ENCODE assay signal across 1 cellular context in the genomic region with DNA sequence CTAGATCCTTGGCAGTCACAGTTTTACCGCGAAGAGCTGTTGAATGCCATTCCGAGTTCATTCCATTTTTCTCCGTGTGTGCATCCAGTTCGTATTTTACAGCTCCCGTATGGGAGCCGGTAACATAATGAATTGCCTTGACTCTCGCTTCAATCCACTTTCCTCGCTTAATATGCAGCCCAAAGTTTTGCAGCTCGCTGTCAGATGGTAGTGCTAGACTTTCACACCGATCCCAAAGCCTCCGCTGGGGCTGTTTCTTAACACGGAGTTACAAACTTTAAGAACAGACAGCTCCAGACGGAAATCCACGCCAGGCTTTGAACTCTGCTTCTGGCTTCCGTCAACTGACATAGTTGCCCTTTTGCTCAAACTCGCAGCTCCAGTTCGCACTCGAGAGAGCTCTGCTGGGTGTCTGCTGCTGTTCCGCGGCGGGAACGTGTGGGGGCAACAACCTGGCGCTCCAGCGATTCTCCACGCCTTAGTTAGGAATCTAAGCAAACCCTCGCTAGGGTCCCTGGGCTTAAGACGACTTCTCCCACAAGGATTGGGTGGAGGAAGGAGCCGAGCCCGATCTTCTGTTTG.
TF ChIP-seq lines count a peak whose summit lies in the region.

No MANE protein-coding gene starts in this region.

TF ChIP-seq in HepG2, 621 proteins besides CTCF, POLR2A, EP300 and RAD21 (continued from another document):
- no peak for TF ChIP-seq ZNF563 (CRISPR knock-in tag; IDR thresholded peaks at IDR 0.05)
- TF ChIP-seq ZNF780A (CRISPR knock-in tag; IDR thresholded peaks at IDR 0.05) = no peak
- no peak for TF ChIP-seq SATB2 (CRISPR knock-in tag; IDR thresholded peaks at IDR 0.05)
- no peak; the same call in 1 of the 2 replicates for TF ChIP-seq ZNF34 (CRISPR knock-in tag; IDR thresholded peaks at IDR 0.05; ENCODE audit: borderline replicate concordance)
- no peak for TF ChIP-seq ZFP62 (CRISPR knock-in tag; IDR thresholded peaks at IDR 0.05)
- TF ChIP-seq, protein P1, sequence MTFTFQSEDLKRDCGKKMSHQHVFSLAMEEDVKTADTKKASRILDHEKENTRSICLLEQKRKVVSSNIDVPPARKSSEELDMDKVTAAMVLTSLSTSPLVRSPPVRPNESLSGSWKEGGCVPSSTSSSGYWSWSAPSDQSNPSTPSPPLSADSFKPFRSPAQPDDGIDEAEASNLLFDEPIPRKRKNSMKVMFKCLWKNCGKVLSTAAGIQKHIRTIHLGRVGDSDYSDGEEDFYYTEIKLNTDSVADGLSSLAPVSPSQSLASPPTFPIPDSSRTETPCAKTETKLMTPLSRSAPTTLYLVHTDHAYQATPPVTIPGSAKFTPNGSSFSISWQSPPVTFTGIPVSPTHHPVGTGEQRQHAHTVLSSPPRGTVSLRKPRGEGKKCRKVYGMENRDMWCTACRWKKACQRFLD (CRISPR knock-in tag; IDR thresholded peaks at IDR 0.05; ENCODE audit: borderline replicate concordance) = no peak
- TF ChIP-seq MED13 (CRISPR knock-in tag; IDR thresholded peaks at IDR 0.05) = no peak
- no peak for TF ChIP-seq ZNF160 (CRISPR knock-in tag; IDR thresholded peaks at IDR 0.05)
- TF ChIP-seq ARNT2 (CRISPR knock-in tag; IDR thresholded peaks at IDR 0.05; ENCODE audit: low read depth) = 0 out of 2 replicates have a peak, but pooled peaks have one; percentile 3
- TF ChIP-seq ZNF17 (CRISPR knock-in tag; IDR thresholded peaks at IDR 0.05) = no peak
- TF ChIP-seq, protein P2, sequence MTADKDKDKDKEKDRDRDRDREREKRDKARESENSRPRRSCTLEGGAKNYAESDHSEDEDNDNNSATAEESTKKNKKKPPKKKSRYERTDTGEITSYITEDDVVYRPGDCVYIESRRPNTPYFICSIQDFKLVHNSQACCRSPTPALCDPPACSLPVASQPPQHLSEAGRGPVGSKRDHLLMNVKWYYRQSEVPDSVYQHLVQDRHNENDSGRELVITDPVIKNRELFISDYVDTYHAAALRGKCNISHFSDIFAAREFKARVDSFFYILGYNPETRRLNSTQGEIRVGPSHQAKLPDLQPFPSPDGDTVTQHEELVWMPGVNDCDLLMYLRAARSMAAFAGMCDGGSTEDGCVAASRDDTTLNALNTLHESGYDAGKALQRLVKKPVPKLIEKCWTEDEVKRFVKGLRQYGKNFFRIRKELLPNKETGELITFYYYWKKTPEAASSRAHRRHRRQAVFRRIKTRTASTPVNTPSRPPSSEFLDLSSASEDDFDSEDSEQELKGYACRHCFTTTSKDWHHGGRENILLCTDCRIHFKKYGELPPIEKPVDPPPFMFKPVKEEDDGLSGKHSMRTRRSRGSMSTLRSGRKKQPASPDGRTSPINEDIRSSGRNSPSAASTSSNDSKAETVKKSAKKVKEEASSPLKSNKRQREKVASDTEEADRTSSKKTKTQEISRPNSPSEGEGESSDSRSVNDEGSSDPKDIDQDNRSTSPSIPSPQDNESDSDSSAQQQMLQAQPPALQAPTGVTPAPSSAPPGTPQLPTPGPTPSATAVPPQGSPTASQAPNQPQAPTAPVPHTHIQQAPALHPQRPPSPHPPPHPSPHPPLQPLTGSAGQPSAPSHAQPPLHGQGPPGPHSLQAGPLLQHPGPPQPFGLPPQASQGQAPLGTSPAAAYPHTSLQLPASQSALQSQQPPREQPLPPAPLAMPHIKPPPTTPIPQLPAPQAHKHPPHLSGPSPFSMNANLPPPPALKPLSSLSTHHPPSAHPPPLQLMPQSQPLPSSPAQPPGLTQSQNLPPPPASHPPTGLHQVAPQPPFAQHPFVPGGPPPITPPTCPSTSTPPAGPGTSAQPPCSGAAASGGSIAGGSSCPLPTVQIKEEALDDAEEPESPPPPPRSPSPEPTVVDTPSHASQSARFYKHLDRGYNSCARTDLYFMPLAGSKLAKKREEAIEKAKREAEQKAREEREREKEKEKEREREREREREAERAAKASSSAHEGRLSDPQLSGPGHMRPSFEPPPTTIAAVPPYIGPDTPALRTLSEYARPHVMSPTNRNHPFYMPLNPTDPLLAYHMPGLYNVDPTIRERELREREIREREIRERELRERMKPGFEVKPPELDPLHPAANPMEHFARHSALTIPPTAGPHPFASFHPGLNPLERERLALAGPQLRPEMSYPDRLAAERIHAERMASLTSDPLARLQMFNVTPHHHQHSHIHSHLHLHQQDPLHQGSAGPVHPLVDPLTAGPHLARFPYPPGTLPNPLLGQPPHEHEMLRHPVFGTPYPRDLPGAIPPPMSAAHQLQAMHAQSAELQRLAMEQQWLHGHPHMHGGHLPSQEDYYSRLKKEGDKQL (CRISPR knock-in tag; IDR thresholded peaks at IDR 0.05; ENCODE audit: low read depth) = no peak
- 0 out of 2 replicates have a peak, but pooled peaks have one; percentile 48 for TF ChIP-seq ZNF737 (CRISPR knock-in tag; IDR thresholded peaks at IDR 0.05; ENCODE audit: borderline replicate concordance)
- TF ChIP-seq CEBPB (IDR thresholded peaks at IDR 0.05; ENCODE audit: borderline replicate concordance, low read depth, low read length) = no peak
- TF ChIP-seq, protein P3, sequence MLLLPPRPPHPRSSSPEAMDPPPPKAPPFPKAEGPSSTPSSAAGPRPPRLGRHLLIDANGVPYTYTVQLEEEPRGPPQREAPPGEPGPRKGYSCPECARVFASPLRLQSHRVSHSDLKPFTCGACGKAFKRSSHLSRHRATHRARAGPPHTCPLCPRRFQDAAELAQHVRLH (CRISPR knock-in tag; IDR thresholded peaks at IDR 0.05; ENCODE audit: borderline replicate concordance, low read depth) = peak; percentile 61; the same call in 1 of the 2 replicates
- no peak for TF ChIP-seq RFX3 (CRISPR knock-in tag; IDR thresholded peaks at IDR 0.05)
- TF ChIP-seq UBTF (CRISPR knock-in tag; IDR thresholded peaks at IDR 0.05) = peak; percentile 56; the same call in 1 of the 2 replicates
- peak; percentile 31; the same call in 1 of the 2 replicates for TF ChIP-seq HOMEZ (CRISPR knock-in tag; IDR thresholded peaks at IDR 0.05; ENCODE audit: low read depth)
- no peak; the same call in 1 of the 2 replicates for TF ChIP-seq ZKSCAN1 (IDR thresholded peaks at IDR 0.05; ENCODE audit: low read length)
- TF ChIP-seq, protein P4, sequence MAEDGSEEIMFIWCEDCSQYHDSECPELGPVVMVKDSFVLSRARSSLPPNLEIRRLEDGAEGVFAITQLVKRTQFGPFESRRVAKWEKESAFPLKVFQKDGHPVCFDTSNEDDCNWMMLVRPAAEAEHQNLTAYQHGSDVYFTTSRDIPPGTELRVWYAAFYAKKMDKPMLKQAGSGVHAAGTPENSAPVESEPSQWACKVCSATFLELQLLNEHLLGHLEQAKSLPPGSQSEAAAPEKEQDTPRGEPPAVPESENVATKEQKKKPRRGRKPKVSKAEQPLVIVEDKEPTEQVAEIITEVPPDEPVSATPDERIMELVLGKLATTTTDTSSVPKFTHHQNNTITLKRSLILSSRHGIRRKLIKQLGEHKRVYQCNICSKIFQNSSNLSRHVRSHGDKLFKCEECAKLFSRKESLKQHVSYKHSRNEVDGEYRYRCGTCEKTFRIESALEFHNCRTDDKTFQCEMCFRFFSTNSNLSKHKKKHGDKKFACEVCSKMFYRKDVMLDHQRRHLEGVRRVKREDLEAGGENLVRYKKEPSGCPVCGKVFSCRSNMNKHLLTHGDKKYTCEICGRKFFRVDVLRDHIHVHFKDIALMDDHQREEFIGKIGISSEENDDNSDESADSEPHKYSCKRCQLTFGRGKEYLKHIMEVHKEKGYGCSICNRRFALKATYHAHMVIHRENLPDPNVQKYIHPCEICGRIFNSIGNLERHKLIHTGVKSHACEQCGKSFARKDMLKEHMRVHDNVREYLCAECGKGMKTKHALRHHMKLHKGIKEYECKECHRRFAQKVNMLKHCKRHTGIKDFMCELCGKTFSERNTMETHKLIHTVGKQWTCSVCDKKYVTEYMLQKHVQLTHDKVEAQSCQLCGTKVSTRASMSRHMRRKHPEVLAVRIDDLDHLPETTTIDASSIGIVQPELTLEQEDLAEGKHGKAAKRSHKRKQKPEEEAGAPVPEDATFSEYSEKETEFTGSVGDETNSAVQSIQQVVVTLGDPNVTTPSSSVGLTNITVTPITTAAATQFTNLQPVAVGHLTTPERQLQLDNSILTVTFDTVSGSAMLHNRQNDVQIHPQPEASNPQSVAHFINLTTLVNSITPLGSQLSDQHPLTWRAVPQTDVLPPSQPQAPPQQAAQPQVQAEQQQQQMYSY (CRISPR knock-in tag; IDR thresholded peaks at IDR 0.05) = peak; percentile 97
- TF ChIP-seq ZFX (CRISPR knock-in tag; IDR thresholded peaks at IDR 0.05; ENCODE audit: low read depth) = no peak
- TF ChIP-seq SIX4 (CRISPR knock-in tag; IDR thresholded peaks at IDR 0.05) = no peak
- TF ChIP-seq SP2 (CRISPR knock-in tag; IDR thresholded peaks at IDR 0.05) = no peak
